ENCODE assay signal across 15 cellular contexts in the genomic region with DNA sequence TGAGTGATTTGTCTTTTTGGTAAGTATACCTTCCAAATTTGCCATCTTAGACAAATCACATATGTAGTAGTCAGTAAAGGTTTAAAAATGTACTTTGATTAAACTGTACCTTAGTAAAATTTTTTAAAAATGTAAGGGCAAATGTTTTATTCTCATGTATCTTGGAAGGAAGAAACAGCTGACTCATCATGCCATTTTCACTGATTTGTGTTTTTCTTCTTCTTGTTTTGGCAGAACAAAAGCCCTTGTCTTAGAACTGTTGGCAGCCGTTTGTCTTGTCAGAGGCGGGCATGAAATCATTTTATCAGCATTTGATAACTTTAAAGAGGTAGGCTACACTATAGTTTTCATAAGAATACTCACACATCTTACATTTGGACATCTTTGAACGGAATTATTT.
DNase-seq lines count a peak whose midpoint lies in the region; ATAC-seq and TF ChIP-seq lines count a peak whose summit lies in the region.
"Had no signal": no experiment of that assay in that cellular context is flagged by ENCODE, and none has a peak within 500 bp of the region (broad histone marks: within the 10 kb centered on the region; RNA-seq: fewer than 3 reads in every experiment).

No MANE protein-coding gene starts in this region.

- H3K27ac ChIP-seq in angular gyrus (ENCODE audit: low read depth, low read length) (peak overlapping the region; percentile 89), osteoblast (ENCODE audit: low read depth, low read length) (peak overlapping the region; percentile 67)
- H3K27ac ChIP-seq: epithelial cell of prostate, ovary had no signal

- H3K36me3 Mint-ChIP-seq in natural killer cell treated with Interleukin-12 subunit alpha and Interleukin-12 subunit beta and Interleukin-15 and Interleukin-18, amount 100 ng/mL, for 72 hours = no peaks in the 10 kb centered on the region
- H3K36me3 Mint-ChIP-seq: activated naive CD8-positive, alpha-beta T cell treated with anti-CD3 and anti-CD28 coated beads, Interleukin-2, amount 10 ng/mL, durations not matched to agents 7 days and 5 days had no signal

- peaks cover 46% of the 10 kb centered on the region for H3K4me1 ChIP-seq in osteoblast (ENCODE audit: insufficient read depth, low read length)

- H3K79me2 ChIP-seq in osteoblast (ENCODE audit: insufficient read depth, low read length) = no peaks in the 10 kb centered on the region

- H3K9me3 ChIP-seq in osteoblast (ENCODE audit: low read depth, low read length) = no peaks in the 10 kb centered on the region
- H3K9me3 ChIP-seq: ovary had no signal

- H3K9me3 Mint-ChIP-seq in natural killer cell treated with Interleukin-12 subunit alpha and Interleukin-12 subunit beta and Interleukin-15 and Interleukin-18, amount 100 ng/mL, for 72 hours = no peaks in the 10 kb centered on the region
- H3K9me3 Mint-ChIP-seq: activated naive CD8-positive, alpha-beta T cell treated with anti-CD3 and anti-CD28 coated beads, Interleukin-2, amount 10 ng/mL, durations not matched to agents 7 days and 5 days; activated T-cell treated with anti-CD3 and anti-CD28 coated beads, Interleukin-2, amount 50 U/mL, for 24 hours had no signal

- H3K4me3 Mint-ChIP-seq in natural killer cell treated with Interleukin-12 subunit alpha and Interleukin-12 subunit beta and Interleukin-15 and Interleukin-18, amount 100 ng/mL, for 72 hours = no peak overlapping the region
- H3K4me3 Mint-ChIP-seq: activated naive CD8-positive, alpha-beta T cell treated with anti-CD3 and anti-CD28 coated beads, Interleukin-2, amount 10 ng/mL, durations not matched to agents 7 days and 5 days; activated T-cell treated with anti-CD3 and anti-CD28 coated beads, Interleukin-2, amount 50 U/mL, for 24 hours had no signal

- peaks cover 0 to 2% of the 10 kb centered on the region in 2 donors for H3K4me1 Mint-ChIP-seq in natural killer cell treated with Interleukin-12 subunit alpha and Interleukin-12 subunit beta and Interleukin-15 and Interleukin-18, amount 100 ng/mL, for 72 hours (ENCODE audit: low read depth in 2 of 2)
- H3K4me1 Mint-ChIP-seq: activated naive CD8-positive, alpha-beta T cell treated with anti-CD3 and anti-CD28 coated beads, Interleukin-2, amount 10 ng/mL, durations not matched to agents 7 days and 5 days had no signal

- in situ Hi-C loops in G401 (cut with HindIII; ENCODE audit: low sequenced_read_pairs) = no loop called here

- ATAC-seq in GM21360 (IDR thresholded peaks at IDR 0.05; ENCODE audit: unreplicated experiment) (no peak), GM21367 (IDR thresholded peaks at IDR 0.05; ENCODE audit: unreplicated experiment) (no peak)
- ATAC-seq in natural killer cell treated with Interleukin-12 subunit alpha and Interleukin-12 subunit beta and Interleukin-15 and Interleukin-18, amount 100 ng/mL, for 72 hours = no peak

- H3K27ac Mint-ChIP-seq in natural killer cell treated with Interleukin-12 subunit alpha and Interleukin-12 subunit beta and Interleukin-15 and Interleukin-18, amount 100 ng/mL, for 72 hours = no peak overlapping the region
- H3K27ac Mint-ChIP-seq: activated naive CD8-positive, alpha-beta T cell treated with anti-CD3 and anti-CD28 coated beads, Interleukin-2, amount 10 ng/mL, durations not matched to agents 7 days and 5 days; activated T-cell treated with anti-CD3 and anti-CD28 coated beads, Interleukin-2, amount 50 U/mL, for 24 hours had no signal

- H3K27me3 ChIP-seq in osteoblast (ENCODE audit: insufficient read depth, low read length) = no peaks in the 10 kb centered on the region
- H3K27me3 ChIP-seq: ovary had no signal

- DNase-seq in G401 (ENCODE audit: low spot score) = peak; percentile 52
- DNase-seq in fibroblast of gingiva (ENCODE audit: low read depth) = peak; percentile 10
- DNase-seq in osteoblast (ENCODE audit: insufficient read length, low spot score, missing footprints) = no peak
- DNase-seq in HuH-7 (ENCODE audit: low spot score) = no peak
- no peak for DNase-seq in natural killer cell treated with Interleukin-12 subunit alpha and Interleukin-12 subunit beta and Interleukin-15 and Interleukin-18, amount 100 ng/mL, for 72 hours (ENCODE audit: low spot score)
- DNase-seq: activated CD4-positive, alpha-beta T cell treated with anti-CD3 and anti-CD28 coated beads, Interleukin-2, amount 50 U/mL, for 48 hours; activated naive CD8-positive, alpha-beta T cell treated with anti-CD3 and anti-CD28 coated beads, Interleukin-2, amount 10 ng/mL, durations not matched to agents 7 days and 5 days; activated T-cell treated with anti-CD3 and anti-CD28 coated beads, Interleukin-2, amount 50 U/mL, for 24 hours; NCI-H1694; ovary; stimulated activated naive CD4-positive, alpha-beta T cell treated with Interleukin-2 at 50 U/mL for 16 hours had no signal

- H3K4me3 ChIP-seq in osteoblast (ENCODE audit: insufficient read depth, low read length) = no peak overlapping the region
- H3K4me3 ChIP-seq: ovary had no signal

- H3K4me2 ChIP-seq in osteoblast (ENCODE audit: insufficient read depth, low read length) = peak overlapping the region; percentile 34

- H2AFZ ChIP-seq in osteoblast (ENCODE audit: low read length) = no peak overlapping the region

- TF ChIP-seq CTCF in osteoblast (IDR thresholded peaks at IDR 0.05; ENCODE audit: extremely low read depth, low read depth, low read length) = no peak

- peaks cover 7 to 10% of the 10 kb centered on the region in 2 donors for H3K27me3 Mint-ChIP-seq in natural killer cell treated with Interleukin-12 subunit alpha and Interleukin-12 subunit beta and Interleukin-15 and Interleukin-18, amount 100 ng/mL, for 72 hours

- H3K36me3 ChIP-seq in osteoblast (ENCODE audit: insufficient read depth, low read length) = no peaks in the 10 kb centered on the region
- H3K36me3 ChIP-seq: ovary had no signal

- H4K20me1 ChIP-seq in osteoblast (ENCODE audit: insufficient read depth, low read length) = no peaks in the 10 kb centered on the region

Comparison
In these comparisons a context has a peak if more than half of its experiments do, and no peak if none do; other contexts are left out.
1. DNase-seq: peak in G401 (single experiment) and fibroblast of gingiva (single experiment); none in osteoblast (single experiment), HuH-7 (single experiment) and natural killer cell treated with Interleukin-12 subunit alpha and Interleukin-12 subunit beta and Interleukin-15 and Interleukin-18, amount 100 ng/mL, for 72 hours (single experiment).